ENCODE assay signal across 17 cellular contexts in the genomic region with DNA sequence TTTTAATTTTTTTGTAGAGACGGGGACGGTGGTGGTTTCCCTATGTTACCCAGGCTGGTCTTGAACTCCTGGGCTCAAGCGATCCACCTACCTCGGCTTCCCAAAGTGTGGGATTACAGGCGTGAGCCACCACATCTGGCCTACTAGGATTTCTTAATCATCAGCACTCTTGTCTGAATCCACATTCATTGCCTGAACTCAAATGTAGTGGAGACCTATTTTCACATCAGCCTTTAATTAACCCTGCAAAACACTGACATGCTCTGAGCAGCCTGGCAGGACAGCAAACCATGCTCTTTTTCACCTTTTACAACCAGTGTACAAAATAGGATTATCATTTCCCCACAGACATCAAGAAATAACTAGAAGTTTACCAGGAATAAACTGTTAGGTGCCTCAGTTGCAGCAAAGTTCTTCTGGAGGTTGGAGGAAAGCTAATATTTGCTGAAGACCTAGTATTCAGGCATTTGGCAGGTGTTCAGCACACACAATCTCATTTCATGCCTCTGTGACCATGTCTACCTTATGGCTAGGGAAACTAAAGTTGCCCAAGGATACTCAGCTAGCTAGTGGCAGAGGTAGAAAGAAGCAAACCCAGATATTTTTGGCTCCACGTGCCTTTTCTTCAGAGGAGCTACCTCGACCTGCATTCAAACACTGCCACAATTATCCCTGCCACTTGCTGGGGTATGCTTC. TPM values are rescaled to one million over a fixed set of nuclear protein-coding genes. Genes with fewer than 3 reads are reported as not detected.
DNase-seq lines count a peak whose midpoint lies in the region; ATAC-seq and TF ChIP-seq lines count a peak whose summit lies in the region.
"Had no signal": no experiment of that assay in that cellular context is flagged by ENCODE, and none has a peak within 500 bp of the region (broad histone marks: within the 10 kb centered on the region; RNA-seq: fewer than 3 reads in every experiment).

No MANE protein-coding gene starts in this region.

- DNase-seq in GM23338 (ENCODE audit: low spot score), result no peak
- peak; percentile 59 for DNase-seq in NCI-H1694 treated with DMSO at 0.1 percent for 48 hours (lab: John Stamatoyannopoulos, UW)
- no peak for DNase-seq in caudate nucleus (lab: John Stamatoyannopoulos, UW)
- no peak for DNase-seq in psoas muscle
- DNase-seq in activated T-cell treated with anti-CD3 and anti-CD28 coated beads for 4 hours, result no peak
- DNase-seq in T-helper 9 cell, result no peak
- DNase-seq: cerebellar nuclear complex; DMS153; KBM-7; left lung; NCI-H526; RPMI8226; stimulated activated CD4-positive, alpha-beta T cell treated with anti-CD3 and anti-CD28 coated beads, Interleukin-4, amount 100 ng/mL, for 24 hours; stimulated activated CD8-positive, alpha-beta memory T cell treated with anti-CD3 and anti-CD28 coated beads, Interleukin-4, amount 100 ng/mL, for 48 hours; T-helper 1 cell had no signal

- H3K4me3 Mint-ChIP-seq in GM23338, result no peak overlapping the region

- peak overlapping the region; percentile 15; the same call in 1 of the 2 replicates for H2AFZ ChIP-seq in GM23338

- H3K9me3 Mint-ChIP-seq in GM23338, result no peaks in the 10 kb centered on the region

- H3K27ac ChIP-seq in GM23338 (ENCODE audit: low read depth) (no peak overlapping the region), caudate nucleus (ENCODE audit: low read depth, low read length) (peak overlapping the region; percentile 91), psoas muscle (peak overlapping the region; percentile 65)
- H3K27ac ChIP-seq: left lung had no signal

- WGBS in psoas muscle, 3 donors, result 66 to 77% (median 69%) methylated on average over 7 of the region's 7 CpGs

- H3K27me3 ChIP-seq in GM23338 (ENCODE audit: insufficient read depth) (no peaks in the 10 kb centered on the region), psoas muscle (ENCODE audit: insufficient read depth in 3 of 3, low read length in 2 of 3) (no peaks in the 10 kb centered on the region)
- H3K27me3 ChIP-seq: left lung had no signal

- H3K4me3 ChIP-seq in GM23338 (no peak overlapping the region), psoas muscle (no peak overlapping the region)
- H3K4me3 ChIP-seq: left lung had no signal

- no peak for ATAC-seq in GM23338
- ATAC-seq in psoas muscle, result no peak
- ATAC-seq in SK-N-SH treated with all-trans-retinoic acid at 6 μM for 48 hours, result no peak
- ATAC-seq: activated CD4-positive, CD25-positive, alpha-beta regulatory T cell treated with anti-CD3 and anti-CD28 coated beads, Interleukin-2, amount 50 U/mL, for 24 hours; left lung had no signal

- H3F3A ChIP-seq in GM23338 (replicated peaks; ENCODE audit: low read depth), result no peaks in the 10 kb centered on the region; the same call in 1 of the 2 replicates

- H3K9me3 ChIP-seq in psoas muscle, result no peaks in the 10 kb centered on the region
- H3K9me3 ChIP-seq: left lung had no signal

- H3K9me2 ChIP-seq in GM23338 (ENCODE audit: insufficient read depth), result no peaks in the 10 kb centered on the region

- H3K27me3 Mint-ChIP-seq in GM23338 (ENCODE audit: insufficient read depth, low read depth, poor library complexity), result peaks cover 2% of the 10 kb centered on the region

- H3K4me1 ChIP-seq in GM23338 (ENCODE audit: insufficient read depth) (peaks cover 10% of the 10 kb centered on the region), psoas muscle (peaks cover 17% of the 10 kb centered on the region)

- peaks cover 12% of the 10 kb centered on the region; the same call in 2 of the 3 replicates for H3K4me1 Mint-ChIP-seq in GM23338

- no peak for TF ChIP-seq CTCF in GM23338 (conservative IDR thresholded peaks at IDR 0.05; ENCODE audit: low read depth in 2 of 2)
- no peak for TF ChIP-seq CTCF in psoas muscle (IDR thresholded peaks at IDR 0.05)

- H3K36me3 ChIP-seq in GM23338 (ENCODE audit: insufficient read depth), result no peaks in the 10 kb centered on the region
- no peaks in the 10 kb centered on the region for H3K36me3 ChIP-seq in psoas muscle (ENCODE audit: insufficient read depth in 1 of 2, low read depth in 1 of 2)
- H3K36me3 ChIP-seq: left lung had no signal

- intact Hi-C loops in psoas muscle (cut with DNase I), result no loop called here

- no peaks in the 10 kb centered on the region for H4K20me1 ChIP-seq in GM23338 (replicated peaks; ENCODE audit: insufficient read depth)

- H3K79me2 ChIP-seq in GM23338 (replicated peaks; ENCODE audit: insufficient read depth), result no peaks in the 10 kb centered on the region

- H3K36me3 Mint-ChIP-seq in GM23338 (ENCODE audit: low read depth), result no peaks in the 10 kb centered on the region

- H3K27ac Mint-ChIP-seq in GM23338, result no peak overlapping the region

- no peak overlapping the region for H3K4me2 ChIP-seq in GM23338

TF ChIP-seq in GM23338, 12 proteins besides CTCF, POLR2A, EP300 and RAD21 (continues in another document):
- TF ChIP-seq, protein P1, sequence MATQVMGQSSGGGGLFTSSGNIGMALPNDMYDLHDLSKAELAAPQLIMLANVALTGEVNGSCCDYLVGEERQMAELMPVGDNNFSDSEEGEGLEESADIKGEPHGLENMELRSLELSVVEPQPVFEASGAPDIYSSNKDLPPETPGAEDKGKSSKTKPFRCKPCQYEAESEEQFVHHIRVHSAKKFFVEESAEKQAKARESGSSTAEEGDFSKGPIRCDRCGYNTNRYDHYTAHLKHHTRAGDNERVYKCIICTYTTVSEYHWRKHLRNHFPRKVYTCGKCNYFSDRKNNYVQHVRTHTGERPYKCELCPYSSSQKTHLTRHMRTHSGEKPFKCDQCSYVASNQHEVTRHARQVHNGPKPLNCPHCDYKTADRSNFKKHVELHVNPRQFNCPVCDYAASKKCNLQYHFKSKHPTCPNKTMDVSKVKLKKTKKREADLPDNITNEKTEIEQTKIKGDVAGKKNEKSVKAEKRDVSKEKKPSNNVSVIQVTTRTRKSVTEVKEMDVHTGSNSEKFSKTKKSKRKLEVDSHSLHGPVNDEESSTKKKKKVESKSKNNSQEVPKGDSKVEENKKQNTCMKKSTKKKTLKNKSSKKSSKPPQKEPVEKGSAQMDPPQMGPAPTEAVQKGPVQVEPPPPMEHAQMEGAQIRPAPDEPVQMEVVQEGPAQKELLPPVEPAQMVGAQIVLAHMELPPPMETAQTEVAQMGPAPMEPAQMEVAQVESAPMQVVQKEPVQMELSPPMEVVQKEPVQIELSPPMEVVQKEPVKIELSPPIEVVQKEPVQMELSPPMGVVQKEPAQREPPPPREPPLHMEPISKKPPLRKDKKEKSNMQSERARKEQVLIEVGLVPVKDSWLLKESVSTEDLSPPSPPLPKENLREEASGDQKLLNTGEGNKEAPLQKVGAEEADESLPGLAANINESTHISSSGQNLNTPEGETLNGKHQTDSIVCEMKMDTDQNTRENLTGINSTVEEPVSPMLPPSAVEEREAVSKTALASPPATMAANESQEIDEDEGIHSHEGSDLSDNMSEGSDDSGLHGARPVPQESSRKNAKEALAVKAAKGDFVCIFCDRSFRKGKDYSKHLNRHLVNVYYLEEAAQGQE (IDR thresholded peaks at IDR 0.05; ENCODE audit: unreplicated experiment), result no peak
- TF ChIP-seq NANOG (IDR thresholded peaks at IDR 0.05; ENCODE audit: borderline replicate concordance), result no peak

TF ChIP-seq in SK-N-SH treated with all-trans-retinoic acid at 6 μM for 48 hours, 23 proteins besides CTCF, POLR2A, EP300 and RAD21 (continues in another document):
- TF ChIP-seq, protein P2, sequence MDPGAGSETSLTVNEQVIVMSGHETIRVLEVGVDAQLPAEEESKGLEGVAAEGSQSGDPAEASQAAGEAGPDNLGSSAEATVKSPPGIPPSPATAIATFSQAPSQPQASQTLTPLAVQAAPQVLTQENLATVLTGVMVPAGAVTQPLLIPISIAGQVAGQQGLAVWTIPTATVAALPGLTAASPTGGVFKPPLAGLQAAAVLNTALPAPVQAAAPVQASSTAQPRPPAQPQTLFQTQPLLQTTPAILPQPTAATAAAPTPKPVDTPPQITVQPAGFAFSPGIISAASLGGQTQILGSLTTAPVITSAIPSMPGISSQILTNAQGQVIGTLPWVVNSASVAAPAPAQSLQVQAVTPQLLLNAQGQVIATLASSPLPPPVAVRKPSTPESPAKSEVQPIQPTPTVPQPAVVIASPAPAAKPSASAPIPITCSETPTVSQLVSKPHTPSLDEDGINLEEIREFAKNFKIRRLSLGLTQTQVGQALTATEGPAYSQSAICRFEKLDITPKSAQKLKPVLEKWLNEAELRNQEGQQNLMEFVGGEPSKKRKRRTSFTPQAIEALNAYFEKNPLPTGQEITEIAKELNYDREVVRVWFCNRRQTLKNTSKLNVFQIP (CRISPR knock-in tag; IDR thresholded peaks at IDR 0.05; ENCODE audit: borderline replicate concordance, low read depth), result no peak
- no peak for TF ChIP-seq CREB5 (CRISPR knock-in tag; IDR thresholded peaks at IDR 0.05; ENCODE audit: low read depth)

RNA-seq across cellular contexts. Expression of gene CFL2, which starts 37.7 kb away (rescaled TPM):
- 14.8 and 17.2 TPM in 2 replicates for total RNA-seq in GM23338 (2014; rRNA removed; shearing (Covaris generic))
- polyA plus RNA-seq in GM23338 (2016; fragmentation: Nextera tagmentation; extraction: Ambion mirVana) (8.2 and 10.9 TPM in 2 replicates), psoas muscle (100 to 1,000 TPM; 158 to 616 (median 541) TPM)
- 100 to 1,000 TPM; 529 to 767 (median 721) TPM for total RNA-seq in psoas muscle

RNA-seq across cellular contexts. Expression of gene SNX6, which starts 46.7 kb away (rescaled TPM):
- 110 and 116 TPM in 2 replicates for total RNA-seq in GM23338 (2014; rRNA removed; shearing (Covaris generic))
- polyA plus RNA-seq in GM23338 (2016; fragmentation: Nextera tagmentation; extraction: Ambion mirVana), result 128 and 157 TPM in 2 replicates
- total RNA-seq in psoas muscle, result 10 to 100 TPM; 36.3 to 45.5 (median 44.4) TPM
- polyA plus RNA-seq in psoas muscle, result 10 to 100 TPM; 30.7 to 66.2 (median 42.6) TPM

Comparison
In these comparisons a context has a peak if more than half of its experiments do, and no peak if none do; other contexts are left out.
1. RNA of gene CFL2, which starts 37.7 kb away (total RNA-seq): 529 to 767 TPM in psoas muscle; 14.8 to 17.2 TPM in GM23338; every median in the first group is over 10 times any median in the second.